ENCODE assay signal across 15 cellular contexts in the genomic region with DNA sequence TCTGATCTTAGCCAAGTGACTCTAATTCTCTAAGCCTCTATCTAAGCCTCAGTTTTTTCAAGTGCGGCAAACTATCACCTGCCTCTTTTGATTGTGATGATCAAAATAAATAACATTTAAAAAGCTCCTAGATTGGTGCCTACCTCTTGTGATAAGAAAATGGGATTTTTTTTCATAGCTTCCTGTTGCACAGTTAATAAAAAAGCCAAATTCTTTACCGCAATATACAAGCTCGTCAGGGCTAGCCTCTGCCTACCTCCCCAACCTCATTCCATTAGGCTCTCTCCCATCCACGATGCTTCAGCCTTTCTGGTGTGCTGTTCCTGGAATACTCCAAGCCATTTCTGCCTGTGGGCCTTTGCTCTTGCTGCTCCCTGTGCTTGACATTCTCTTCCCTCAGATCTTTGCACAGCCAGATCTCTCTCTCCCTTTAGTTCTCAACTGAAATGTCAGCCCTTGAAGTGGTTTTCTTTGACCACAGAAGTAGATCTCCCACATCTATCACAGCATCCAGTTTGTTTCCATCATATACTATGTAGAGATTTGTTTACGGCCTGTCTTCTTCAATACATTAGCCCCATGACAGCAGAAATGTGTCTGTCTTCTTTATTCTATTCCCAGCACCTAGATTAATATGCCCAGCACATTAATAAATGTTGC.
"Had no signal": no experiment of that assay in that cellular context is flagged by ENCODE, and none has a peak within 500 bp of the region (broad histone marks: within the 10 kb centered on the region; RNA-seq: fewer than 3 reads in every experiment).

No MANE protein-coding gene starts in this region.

- H3K36me3 Mint-ChIP-seq: mesothelial cell of epicardium had no signal

- H3K36me3 ChIP-seq: cardiac muscle cell, colonic mucosa, lower lobe of right lung, stomach, thoracic aorta had no signal

- ATAC-seq: foreskin keratinocyte, left cardiac atrium, lower lobe of right lung, WTC11 had no signal

- H3K9me3 ChIP-seq: colonic mucosa, lower lobe of right lung, stomach, thoracic aorta had no signal

- H3K27ac ChIP-seq: cardiac muscle cell, colonic mucosa, foreskin keratinocyte, lower lobe of right lung, parathyroid adenoma, stomach, thoracic aorta had no signal

- H3K27ac Mint-ChIP-seq: mesothelial cell of epicardium, WTC11 had no signal

- H3K4me1 Mint-ChIP-seq: mesothelial cell of epicardium, WTC11 had no signal

- H3K4me3 Mint-ChIP-seq: mesothelial cell of epicardium, WTC11 had no signal

- DNase-seq: activated CD8-positive, alpha-beta memory T cell treated with anti-CD3 and anti-CD28 coated beads for 24 hours; colonic mucosa; foreskin keratinocyte; head of caudate nucleus; left cardiac atrium; lower lobe of right lung; retina; stimulated activated CD4-positive, alpha-beta T cell treated with anti-CD3 and anti-CD28 coated beads, Interleukin-15, amount 100 ng/mL, for 24 hours; stimulated activated CD4-positive, alpha-beta T cell treated with anti-CD3 and anti-CD28 coated beads, Interleukin-4, amount 100 ng/mL, for 24 hours; stomach had no signal

- H3K4me1 ChIP-seq: colonic mucosa, foreskin keratinocyte, lower lobe of right lung, parathyroid adenoma, stomach had no signal

- H3K27me3 ChIP-seq: cardiac muscle cell, colonic mucosa, stomach had no signal

- H3K4me3 ChIP-seq: cardiac muscle cell, colonic mucosa, lower lobe of right lung, stomach, thoracic aorta had no signal
